2 cellular contexts compared by ENCODE assay signal in the genomic region with DNA sequence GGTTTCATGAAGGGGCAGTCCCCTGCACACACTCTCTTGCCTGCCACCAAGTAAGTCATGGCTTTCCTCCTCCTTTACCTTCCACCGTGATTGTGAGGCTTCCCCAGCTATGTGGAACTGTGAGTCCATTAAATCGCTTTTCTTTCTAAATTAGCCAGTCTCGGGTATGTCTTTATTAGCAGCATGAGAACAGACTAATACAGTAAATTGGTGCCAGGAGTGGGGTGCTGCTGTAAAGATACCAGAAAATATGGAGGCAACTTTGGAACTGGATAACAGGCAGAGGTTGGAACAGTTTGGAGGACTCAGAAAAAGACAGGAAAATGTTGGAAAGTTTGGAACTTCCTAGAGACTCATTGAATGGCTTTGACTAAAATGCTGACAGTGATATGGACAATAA. TPM values are rescaled to one million over a fixed set of nuclear protein-coding genes. Genes with fewer than 3 reads are reported as not detected.
"Had no signal": no experiment of that assay in that cellular context is flagged by ENCODE, and none has a peak within 500 bp of the region (broad histone marks: within the 10 kb centered on the region; RNA-seq: fewer than 3 reads in every experiment).

No MANE protein-coding gene starts in this region.

RNA-seq across cellular contexts. Expression of a gene that starts 26.1 kb away (rescaled TPM):
- total RNA-seq: G401, GM12878 had no signal
- polyA plus RNA-seq: GM12878 had no signal
